Comparison of ENCODE assay signal across 14 cellular contexts in the genomic region with DNA sequence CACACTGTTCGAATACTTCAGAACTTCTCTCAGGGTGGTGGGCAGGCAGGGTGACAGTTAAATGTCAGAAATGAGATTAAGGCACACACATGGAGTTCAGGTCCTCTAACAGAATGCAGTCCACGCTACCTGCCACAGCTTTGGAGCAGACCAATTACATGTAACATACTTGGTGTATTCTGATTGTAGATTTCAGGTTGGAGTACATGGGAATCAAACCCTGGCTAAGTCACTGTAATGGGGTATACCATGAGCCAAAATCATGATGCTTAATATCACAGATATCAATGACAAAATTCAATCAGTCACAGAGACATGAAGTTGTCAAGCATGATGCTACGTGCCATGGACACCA. TPM values are rescaled to one million over a fixed set of nuclear protein-coding genes. Genes with fewer than 3 reads are reported as not detected.
DNase-seq lines count a peak whose midpoint lies in the region; ATAC-seq and TF ChIP-seq lines count a peak whose summit lies in the region.
"Had no signal": no experiment of that assay in that cellular context is flagged by ENCODE, and none has a peak within 500 bp of the region (broad histone marks: within the 10 kb centered on the region; RNA-seq: fewer than 3 reads in every experiment).

No MANE protein-coding gene starts in this region.

- H3K27ac ChIP-seq in adrenal gland (peak overlapping the region in 4 of 5 donors; percentile 53 to 84 (median 76)), lung (ENCODE audit: low read depth in 1 of 2, low read length in 1 of 2) (peak overlapping the region; percentile 32 to 60), suprapubic skin (peak overlapping the region; percentile 42)
- H3K27ac ChIP-seq: colonic mucosa had no signal

- CTCF ChIA-PET in activated naive CD4-positive, alpha-beta T cell treated with anti-CD3 and anti-CD28 coated beads for 36 hours (lab: Charles Lee), result interaction anchor here (1.9 kb wide), 1 partner anchor 106 kb away, joined by 8 read pairs; no protein-coding TSS in a partner anchor

- TF ChIP-seq CTCF in adrenal gland (IDR thresholded peaks at IDR 0.05) (no peak), lung (IDR thresholded peaks at IDR 0.05; ENCODE audit: control extremely low read depth, extremely low read depth) (no peak), suprapubic skin (IDR thresholded peaks at IDR 0.05) (no peak)

- H3K36me3 Mint-ChIP-seq in activated naive CD4-positive, alpha-beta T cell treated with anti-CD3 and anti-CD28 coated beads for 36 hours (ENCODE audit: low read depth), result no peaks in the 10 kb centered on the region

- no peaks in the 10 kb centered on the region for H3K9me3 ChIP-seq in adrenal gland (replicated peaks in 1 of 3)
- no peaks in the 10 kb centered on the region for H3K9me3 ChIP-seq in lung (ENCODE audit: control insufficient read depth in 2 of 2, insufficient read depth in 1 of 2, low read length in 1 of 2)
- H3K9me3 ChIP-seq in suprapubic skin, result no peaks in the 10 kb centered on the region
- H3K9me3 ChIP-seq: colonic mucosa, MG63 had no signal

- H3K9me3 Mint-ChIP-seq in activated naive CD4-positive, alpha-beta T cell treated with anti-CD3 and anti-CD28 coated beads for 36 hours, result no peaks in the 10 kb centered on the region
- H3K9me3 Mint-ChIP-seq: CD4-positive, alpha-beta T cell had no signal

- H3K4me1 Mint-ChIP-seq in activated naive CD4-positive, alpha-beta T cell treated with anti-CD3 and anti-CD28 coated beads for 36 hours (ENCODE audit: low read depth), result peaks cover 20% of the 10 kb centered on the region

- TF ChIP-seq POLR2A in adrenal gland (IDR thresholded peaks at IDR 0.05) (no peak), suprapubic skin (IDR thresholded peaks at IDR 0.05) (no peak)

- DNase-seq in adrenal gland (no peak), lung (ENCODE audit: low spot score) (no peak), suprapubic skin (ENCODE audit: low spot score in 2 of 2) (no peak), NOMO-1 (lab: John Stamatoyannopoulos, UW; ENCODE audit: unreplicated experiment in 2 of 2) (no peak), activated gamma-delta T cell treated with Interleukin-2 at 50 U/mL for 16 hours (no peak), OCI-M2 (lab: John Stamatoyannopoulos, UW; ENCODE audit: unreplicated experiment) (no peak)
- DNase-seq in activated naive CD4-positive, alpha-beta T cell treated with anti-CD3 and anti-CD28 coated beads for 36 hours, result no peak
- DNase-seq: activated CD8-positive, alpha-beta memory T cell treated with anti-CD3 and anti-CD28 coated beads for 24 hours; activated naive CD4-positive, alpha-beta T cell treated with anti-CD3 and anti-CD28 coated beads, Interleukin-2, amount 50 U/mL, for 16 hours; CD4-positive, alpha-beta T cell; colonic mucosa; MG63; T1000 had no signal

- no peak overlapping the region for H3K27ac Mint-ChIP-seq in activated naive CD4-positive, alpha-beta T cell treated with anti-CD3 and anti-CD28 coated beads for 36 hours
- H3K27ac Mint-ChIP-seq: CD4-positive, alpha-beta T cell had no signal

- no peaks in the 10 kb centered on the region for H3K27me3 ChIP-seq in adrenal gland
- H3K27me3 ChIP-seq in lung (ENCODE audit: control insufficient read depth, insufficient read depth), result no peaks in the 10 kb centered on the region
- no peaks in the 10 kb centered on the region for H3K27me3 ChIP-seq in suprapubic skin
- H3K27me3 ChIP-seq: colonic mucosa, MG63 had no signal

- H3K27me3 Mint-ChIP-seq in activated naive CD4-positive, alpha-beta T cell treated with anti-CD3 and anti-CD28 coated beads for 36 hours (ENCODE audit: low read depth), result peaks cover 18% of the 10 kb centered on the region

- intact Hi-C loops in adrenal gland (cut with DNase I), result loop anchor here in 1 of 2 donors (10.0 kb wide), 1 partner anchor 51 kb away; the partner anchor contains the start of gene MEF2C
- intact Hi-C loops in activated naive CD4-positive, alpha-beta T cell treated with anti-CD3 and anti-CD28 coated beads for 36 hours (cut with micrococcal nuclease), result loop anchor here (5.0 to 10.0 kb wide), 3 partner anchors 102 to 1573 kb away; partner anchors contain the start of genes CCNH and CETN3

- H3K4me3 ChIP-seq in adrenal gland (peak overlapping the region in 1 of 4 donors; percentile 34), lung (no peak overlapping the region), suprapubic skin (no peak overlapping the region)
- H3K4me3 ChIP-seq: colonic mucosa had no signal

- WGBS in adrenal gland, 4 donors, result 71 to 86% (median 78%) methylated on average over 3 of the region's 3 CpGs
- 87 to 88% methylated on average over 3 of the region's 3 CpGs for whole genome bisulfite sequencing in lung, 2 donors
- 74% methylated on average over 3 of the region's 3 CpGs for WGBS in suprapubic skin

- H3K4me1 ChIP-seq in adrenal gland (replicated peaks in 1 of 2), result peaks cover 34 to 90% of the 10 kb centered on the region in 2 donors
- peaks cover 2 to 19% of the 10 kb centered on the region in 2 donors for H3K4me1 ChIP-seq in lung (ENCODE audit: control insufficient read depth in 2 of 2, insufficient read depth in 2 of 2, low read length in 2 of 2)
- H3K4me1 ChIP-seq in suprapubic skin, result peaks cover 22% of the 10 kb centered on the region
- H3K4me1 ChIP-seq: colonic mucosa had no signal

- TF ChIP-seq EP300 in suprapubic skin (IDR thresholded peaks at IDR 0.05), result no peak

- no peaks in the 10 kb centered on the region for H3K36me3 ChIP-seq in adrenal gland (replicated peaks in 1 of 2)
- no peaks in the 10 kb centered on the region for H3K36me3 ChIP-seq in lung (ENCODE audit: control insufficient read depth in 2 of 2, insufficient read depth in 2 of 2, low read length in 2 of 2)
- no peaks in the 10 kb centered on the region for H3K36me3 ChIP-seq in suprapubic skin
- H3K36me3 ChIP-seq: colonic mucosa, MG63 had no signal

- no peak overlapping the region for H3K4me3 Mint-ChIP-seq in activated naive CD4-positive, alpha-beta T cell treated with anti-CD3 and anti-CD28 coated beads for 36 hours
- H3K4me3 Mint-ChIP-seq: CD4-positive, alpha-beta T cell had no signal

- peak; percentile 6 for ATAC-seq in GM21825 (IDR thresholded peaks at IDR 0.05; ENCODE audit: unreplicated experiment)
- no peak for ATAC-seq in lung (ENCODE audit: insufficient read depth, low FRiP score)

RNA-seq across cellular contexts. Expression of gene MEF2C, which starts 48.9 kb away (rescaled TPM):
- total RNA-seq in adrenal gland (100 to 1,000 TPM in 2 of 8 donors, 10 to 100 TPM in 6; 43.6 to 172 (median 79.4) TPM), lung (100 to 1,000 TPM in 1 of 2 donors, 10 to 100 TPM in 1; 47.3 to 138 TPM), suprapubic skin (10 to 100 TPM in 2 of 4 donors, 1 to 10 TPM in 2; 5.9 to 15.9 (median 10.1) TPM)
- polyA plus RNA-seq in adrenal gland (10 to 100 TPM; 26.8 to 63.7 (median 36.4) TPM), lung (10 to 100 TPM in 1 of 2 donors, 1 to 10 TPM in 1; 9.1 to 10.3 TPM)
- total RNA-seq in activated naive CD4-positive, alpha-beta T cell treated with anti-CD3 and anti-CD28 coated beads for 36 hours, result not detected

Comparison
In these comparisons a context has a peak if more than half of its experiments do, and no peak if none do; other contexts are left out.
1. RNA of gene MEF2C, which starts 48.9 kb away (total RNA-seq): 47.3 to 138 TPM in lung, 43.6 to 172 TPM in adrenal gland and 5.9 to 15.9 TPM in suprapubic skin; not detected in activated naive CD4-positive, alpha-beta T cell treated with anti-CD3 and anti-CD28 coated beads for 36 hours; every median in the first group is over 4 times any median in the second.
2. Peak in every context shown above with its lines, with median percentiles within 50 percentile points of each other: H3K27ac ChIP-seq.